ENCODE assay signal across 2 cellular contexts in the genomic region with DNA sequence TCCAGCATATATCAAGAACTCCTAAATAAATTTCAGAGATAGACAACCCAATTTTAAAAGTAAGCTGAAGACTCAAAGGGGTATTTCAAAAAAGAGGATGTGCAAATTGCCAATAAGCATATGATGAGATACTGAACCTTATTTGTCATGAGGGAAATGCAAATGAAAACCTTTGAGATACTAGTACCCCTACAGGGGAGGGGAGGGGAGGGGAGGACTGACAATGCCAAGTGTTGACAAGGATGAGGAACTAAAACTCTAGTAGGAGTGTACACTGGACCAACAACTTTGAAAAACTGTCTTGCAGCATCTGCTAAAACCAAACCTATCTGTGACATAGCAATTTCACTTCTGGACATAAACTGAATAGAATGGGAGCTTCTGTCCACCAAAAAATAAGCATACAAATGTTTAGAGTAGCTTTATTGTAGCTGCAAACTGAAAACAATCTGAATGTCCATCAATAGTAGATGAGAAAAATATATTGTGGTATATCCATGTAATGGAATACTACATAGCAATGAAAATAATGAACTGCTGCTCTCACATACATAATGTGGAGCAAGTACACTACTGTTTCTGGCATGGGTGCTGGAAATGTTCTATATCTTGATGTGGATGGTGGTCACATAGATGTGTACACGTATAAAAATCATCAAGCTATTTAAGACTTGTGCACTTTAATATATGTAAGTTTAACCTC.
TF ChIP-seq lines count a peak whose summit lies in the region.

No MANE protein-coding gene starts in this region.

TF ChIP-seq in HepG2, 621 proteins besides CTCF, POLR2A, EP300 and RAD21:
- 0 out of 2 replicates have a peak, but pooled peaks have one; percentile 27 for TF ChIP-seq ZNF7 (CRISPR knock-in tag; IDR thresholded peaks at IDR 0.05)
- TF ChIP-seq, protein P1, sequence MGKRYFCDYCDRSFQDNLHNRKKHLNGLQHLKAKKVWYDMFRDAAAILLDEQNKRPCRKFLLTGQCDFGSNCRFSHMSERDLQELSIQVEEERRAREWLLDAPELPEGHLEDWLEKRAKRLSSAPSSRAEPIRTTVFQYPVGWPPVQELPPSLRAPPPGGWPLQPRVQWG (CRISPR knock-in tag; IDR thresholded peaks at IDR 0.05; ENCODE audit: borderline replicate concordance, low read depth), result no peak
- no peak for TF ChIP-seq KDM6A (CRISPR knock-in tag; IDR thresholded peaks at IDR 0.05; ENCODE audit: low read depth)
TF ChIP-seq in HepG2: peak in this region for 1.

TF ChIP-seq in K562, 482 proteins besides CTCF, POLR2A, EP300 and RAD21:
- no peak for TF ChIP-seq ZNF263 (CRISPR knock-in tag; IDR thresholded peaks at IDR 0.05; ENCODE audit: borderline replicate concordance)
- no peak for TF ChIP-seq SOX6 (IDR thresholded peaks at IDR 0.05)
- TF ChIP-seq CHD2 (IDR thresholded peaks at IDR 0.05; ENCODE audit: low read depth, low read length), result no peak
- no peak for TF ChIP-seq RNF2 (IDR thresholded peaks at IDR 0.05)
- no peak for TF ChIP-seq TOE1 (IDR thresholded peaks at IDR 0.05; ENCODE audit: borderline replicate concordance)
- TF ChIP-seq TOE1 (CRISPR knock-in tag; IDR thresholded peaks at IDR 0.05; ENCODE audit: borderline replicate concordance, low read depth), result no peak
- TF ChIP-seq POU5F1 (IDR thresholded peaks at IDR 0.05; ENCODE audit: borderline replicate concordance, low read depth, low read length, partially characterized antibody), result peak; percentile 3
- TF ChIP-seq, protein P2, sequence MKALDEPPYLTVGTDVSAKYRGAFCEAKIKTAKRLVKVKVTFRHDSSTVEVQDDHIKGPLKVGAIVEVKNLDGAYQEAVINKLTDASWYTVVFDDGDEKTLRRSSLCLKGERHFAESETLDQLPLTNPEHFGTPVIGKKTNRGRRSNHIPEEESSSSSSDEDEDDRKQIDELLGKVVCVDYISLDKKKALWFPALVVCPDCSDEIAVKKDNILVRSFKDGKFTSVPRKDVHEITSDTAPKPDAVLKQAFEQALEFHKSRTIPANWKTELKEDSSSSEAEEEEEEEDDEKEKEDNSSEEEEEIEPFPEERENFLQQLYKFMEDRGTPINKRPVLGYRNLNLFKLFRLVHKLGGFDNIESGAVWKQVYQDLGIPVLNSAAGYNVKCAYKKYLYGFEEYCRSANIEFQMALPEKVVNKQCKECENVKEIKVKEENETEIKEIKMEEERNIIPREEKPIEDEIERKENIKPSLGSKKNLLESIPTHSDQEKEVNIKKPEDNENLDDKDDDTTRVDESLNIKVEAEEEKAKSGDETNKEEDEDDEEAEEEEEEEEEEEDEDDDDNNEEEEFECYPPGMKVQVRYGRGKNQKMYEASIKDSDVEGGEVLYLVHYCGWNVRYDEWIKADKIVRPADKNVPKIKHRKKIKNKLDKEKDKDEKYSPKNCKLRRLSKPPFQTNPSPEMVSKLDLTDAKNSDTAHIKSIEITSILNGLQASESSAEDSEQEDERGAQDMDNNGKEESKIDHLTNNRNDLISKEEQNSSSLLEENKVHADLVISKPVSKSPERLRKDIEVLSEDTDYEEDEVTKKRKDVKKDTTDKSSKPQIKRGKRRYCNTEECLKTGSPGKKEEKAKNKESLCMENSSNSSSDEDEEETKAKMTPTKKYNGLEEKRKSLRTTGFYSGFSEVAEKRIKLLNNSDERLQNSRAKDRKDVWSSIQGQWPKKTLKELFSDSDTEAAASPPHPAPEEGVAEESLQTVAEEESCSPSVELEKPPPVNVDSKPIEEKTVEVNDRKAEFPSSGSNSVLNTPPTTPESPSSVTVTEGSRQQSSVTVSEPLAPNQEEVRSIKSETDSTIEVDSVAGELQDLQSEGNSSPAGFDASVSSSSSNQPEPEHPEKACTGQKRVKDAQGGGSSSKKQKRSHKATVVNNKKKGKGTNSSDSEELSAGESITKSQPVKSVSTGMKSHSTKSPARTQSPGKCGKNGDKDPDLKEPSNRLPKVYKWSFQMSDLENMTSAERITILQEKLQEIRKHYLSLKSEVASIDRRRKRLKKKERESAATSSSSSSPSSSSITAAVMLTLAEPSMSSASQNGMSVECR (CRISPR knock-in tag; IDR thresholded peaks at IDR 0.05), result no peak
- TF ChIP-seq RBM25 (IDR thresholded peaks at IDR 0.05; ENCODE audit: low read depth, low read length, severe bottlenecking), result peak; percentile 43
- TF ChIP-seq ZNF146 (CRISPR knock-in tag; IDR thresholded peaks at IDR 0.05; ENCODE audit: unreplicated experiment), result peak; percentile 84
- 0 out of 2 replicates have a peak, but pooled peaks have one; percentile 29 for TF ChIP-seq ZNF507 (tag; conservative IDR thresholded peaks at IDR 0.05)
